In genomic region chr12:119902084-119902509, GRCh38 we compare ENCODE assay signal across 8 cellular contexts.
A peak's percentile ranks its signal among the peaks of the same experiment; 100 is the strongest.
DNase-seq lines count a peak whose midpoint lies in the region; ATAC-seq and TF ChIP-seq lines count a peak whose summit lies in the region.

No MANE protein-coding gene starts in this region.

- no peaks in the 10 kb centered on the region for H3K27me3 ChIP-seq in DND-41 (ENCODE audit: insufficient read depth, low read length, poor library complexity)

- peak overlapping the region; percentile 24; the same call in 1 of the 2 replicates for H2AFZ ChIP-seq in DND-41 (ENCODE audit: low read depth, low read length)

- H3K9ac ChIP-seq in DND-41 (ENCODE audit: low read depth, low read length) = no peak overlapping the region

- ATAC-seq in DND-41 (ENCODE audit: insufficient read depth, low read depth) = peak; percentile 98
- ATAC-seq in HG02588 (IDR thresholded peaks at IDR 0.05; ENCODE audit: unreplicated experiment) = peak; percentile 47
- ATAC-seq in GM19328 (IDR thresholded peaks at IDR 0.05; ENCODE audit: unreplicated experiment) = no peak

- H3K9me3 ChIP-seq in DND-41 (ENCODE audit: insufficient read depth, low read length, severe bottlenecking) = no peaks in the 10 kb centered on the region

- H3K79me2 ChIP-seq in DND-41 (ENCODE audit: insufficient read depth, low read length) = no peaks in the 10 kb centered on the region

- H3K36me3 ChIP-seq in DND-41 (ENCODE audit: insufficient read depth, low read length) = no peaks in the 10 kb centered on the region

- peaks cover 6% of the 10 kb centered on the region; the same call in 1 of the 2 replicates for H3K4me1 ChIP-seq in DND-41 (ENCODE audit: insufficient read depth, low read length)

- H3K27ac ChIP-seq in DND-41 (ENCODE audit: low read length) = no peak overlapping the region

- H3K4me2 ChIP-seq in DND-41 (ENCODE audit: insufficient read depth, low read length) = no peak overlapping the region

- H4K20me1 ChIP-seq in DND-41 (ENCODE audit: insufficient read depth, low read length) = no peaks in the 10 kb centered on the region

- DNase-seq in DND-41 = peak; percentile 83
- peak; percentile 73 for DNase-seq in NCI-H2029 (lab: John Stamatoyannopoulos, UW)
- peak; percentile 24 for DNase-seq in T-helper 22 cell (ENCODE audit: low read depth)
- peak in 47 of 58 donors; percentile 3 to 73 (median 18) for DNase-seq in anterior cingulate cortex (lab: John Stamatoyannopoulos, UW)
- DNase-seq in hypothalamus (lab: John Stamatoyannopoulos, UW) = peak in 40 of 51 donors; percentile 0 to 56 (median 9)
- peak; percentile 51 to 69 for DNase-seq in stimulated activated CD4-positive, alpha-beta T cell treated with anti-CD3 and anti-CD28 coated beads, Interleukin-12 subunit alpha, Interleukin-12 subunit beta, amount 100 ng/mL, for 24 hours (ENCODE audit: low read depth in 2 of 2)

- TF ChIP-seq CTCF in DND-41 (IDR thresholded peaks at IDR 0.05; ENCODE audit: borderline replicate concordance, extremely low read depth, low read length, poor library complexity, severe bottlenecking) = peak; percentile 99

- H3K4me3 ChIP-seq in DND-41 (ENCODE audit: low read depth in 1 of 2, low read length in 2 of 2) = no peak overlapping the region

Comparison
In these comparisons a context has a peak if more than half of its experiments do, and no peak if none do; other contexts are left out.
1. DNase-seq: peak in every context shown above with its lines; median percentile 83 in DND-41; 73 in NCI-H2029; 60 in stimulated activated CD4-positive, alpha-beta T cell treated with anti-CD3 and anti-CD28 coated beads, Interleukin-12 subunit alpha, Interleukin-12 subunit beta, amount 100 ng/mL, for 24 hours; 24 in T-helper 22 cell; 18 in anterior cingulate cortex; 9 in hypothalamus.